In genomic region chr12:65955418-65955817, GRCh38 we compare ENCODE assay signal across 1 cellular context.
TF ChIP-seq lines count a peak whose summit lies in the region.

No MANE protein-coding gene starts in this region.

TF ChIP-seq in WTC11, 78 proteins besides CTCF, POLR2A, EP300 and RAD21 (continued from another document):
- TF ChIP-seq, protein P1, sequence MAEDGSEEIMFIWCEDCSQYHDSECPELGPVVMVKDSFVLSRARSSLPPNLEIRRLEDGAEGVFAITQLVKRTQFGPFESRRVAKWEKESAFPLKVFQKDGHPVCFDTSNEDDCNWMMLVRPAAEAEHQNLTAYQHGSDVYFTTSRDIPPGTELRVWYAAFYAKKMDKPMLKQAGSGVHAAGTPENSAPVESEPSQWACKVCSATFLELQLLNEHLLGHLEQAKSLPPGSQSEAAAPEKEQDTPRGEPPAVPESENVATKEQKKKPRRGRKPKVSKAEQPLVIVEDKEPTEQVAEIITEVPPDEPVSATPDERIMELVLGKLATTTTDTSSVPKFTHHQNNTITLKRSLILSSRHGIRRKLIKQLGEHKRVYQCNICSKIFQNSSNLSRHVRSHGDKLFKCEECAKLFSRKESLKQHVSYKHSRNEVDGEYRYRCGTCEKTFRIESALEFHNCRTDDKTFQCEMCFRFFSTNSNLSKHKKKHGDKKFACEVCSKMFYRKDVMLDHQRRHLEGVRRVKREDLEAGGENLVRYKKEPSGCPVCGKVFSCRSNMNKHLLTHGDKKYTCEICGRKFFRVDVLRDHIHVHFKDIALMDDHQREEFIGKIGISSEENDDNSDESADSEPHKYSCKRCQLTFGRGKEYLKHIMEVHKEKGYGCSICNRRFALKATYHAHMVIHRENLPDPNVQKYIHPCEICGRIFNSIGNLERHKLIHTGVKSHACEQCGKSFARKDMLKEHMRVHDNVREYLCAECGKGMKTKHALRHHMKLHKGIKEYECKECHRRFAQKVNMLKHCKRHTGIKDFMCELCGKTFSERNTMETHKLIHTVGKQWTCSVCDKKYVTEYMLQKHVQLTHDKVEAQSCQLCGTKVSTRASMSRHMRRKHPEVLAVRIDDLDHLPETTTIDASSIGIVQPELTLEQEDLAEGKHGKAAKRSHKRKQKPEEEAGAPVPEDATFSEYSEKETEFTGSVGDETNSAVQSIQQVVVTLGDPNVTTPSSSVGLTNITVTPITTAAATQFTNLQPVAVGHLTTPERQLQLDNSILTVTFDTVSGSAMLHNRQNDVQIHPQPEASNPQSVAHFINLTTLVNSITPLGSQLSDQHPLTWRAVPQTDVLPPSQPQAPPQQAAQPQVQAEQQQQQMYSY (CRISPR knock-in tag; IDR thresholded peaks at IDR 0.05): no peak
- TF ChIP-seq CREB1 (CRISPR knock-in tag; IDR thresholded peaks at IDR 0.05) (no peak), ESRRA (CRISPR knock-in tag; IDR thresholded peaks at IDR 0.05; ENCODE audit: borderline replicate concordance) (no peak)
